In genomic region chr2:202933958-202934357, GRCh38 we compare ENCODE assay signal across 19 cellular contexts. TPM values are rescaled to one million over a fixed set of nuclear protein-coding genes. Genes with fewer than 3 reads are reported as not detected.
DNase-seq lines count a peak whose midpoint lies in the region; TF ChIP-seq lines count a peak whose summit lies in the region.
"Had no signal": no experiment of that assay in that cellular context is flagged by ENCODE, and none has a peak within 500 bp of the region (broad histone marks: within the 10 kb centered on the region; RNA-seq: fewer than 3 reads in every experiment).

No MANE protein-coding gene starts in this region.

- CTCF ChIA-PET in MCF 10A (lab: Yijun Ruan, JAX) (interaction anchor here (1.5 kb wide), 2 partner anchors 9 to 16 kb away, joined by 5 to 8 read pairs; no protein-coding TSS in a partner anchor), mammary epithelial cell (lab: Charles Lee; ENCODE audit: low non-redundant PET) (no interaction called here)

- no peaks in the 10 kb centered on the region for H3K9me3 ChIP-seq in mammary epithelial cell (replicated peaks; ENCODE audit: insufficient read depth, low read length)

- H3K79me2 ChIP-seq in mammary epithelial cell (ENCODE audit: insufficient read depth, low read length), result no peaks in the 10 kb centered on the region

- H3K9me3 Mint-ChIP-seq in MCF 10A (ENCODE audit: unreplicated experiment) (no peaks in the 10 kb centered on the region), chondrocyte (ENCODE audit: low read depth) (no peaks in the 10 kb centered on the region), osteocyte (ENCODE audit: unreplicated experiment) (no peaks in the 10 kb centered on the region)
- H3K9me3 Mint-ChIP-seq: CD8-positive, alpha-beta T cell; GM23338; H9 had no signal

- H3K4me1 ChIP-seq in mammary epithelial cell (ENCODE audit: insufficient read depth, low read length), result peaks cover 14% of the 10 kb centered on the region
- H3K4me1 ChIP-seq: BLaER1 had no signal

- no peaks in the 10 kb centered on the region for H3K36me3 ChIP-seq in mammary epithelial cell (ENCODE audit: insufficient read depth, low read length)

- BruUV-seq in MCF 10A (replicated peaks; lab: Mats Ljungman, UMichigan), result no TSS peak
- no TSS peak for BruUV-seq in mammary epithelial cell (replicated peaks; lab: Mats Ljungman, UMichigan)

- H2AFZ ChIP-seq in mammary epithelial cell (ENCODE audit: low read depth, low read length), result no peak overlapping the region
- H2AFZ ChIP-seq: GM23338 had no signal

- H3K27ac Mint-ChIP-seq in MCF 10A (ENCODE audit: low read depth, unreplicated experiment), result peak overlapping the region; percentile 73
- peak overlapping the region; percentile 87 for H3K27ac Mint-ChIP-seq in chondrocyte (ENCODE audit: unreplicated experiment)
- H3K27ac Mint-ChIP-seq in osteocyte (ENCODE audit: unreplicated experiment), result peak overlapping the region; percentile 83
- H3K27ac Mint-ChIP-seq: B cell; CD8-positive, alpha-beta T cell; GM23338 had no signal

- peaks cover 22% of the 10 kb centered on the region for H3K4me1 Mint-ChIP-seq in MCF 10A (ENCODE audit: insufficient read depth, unreplicated experiment)
- H3K4me1 Mint-ChIP-seq in chondrocyte (ENCODE audit: low read depth), result peaks cover 23% of the 10 kb centered on the region
- peaks cover 24% of the 10 kb centered on the region for H3K4me1 Mint-ChIP-seq in osteocyte (ENCODE audit: unreplicated experiment)
- H3K4me1 Mint-ChIP-seq: B cell, GM23338, H9 had no signal

- dilution Hi-C loops in mammary epithelial cell (cut with HindIII; ENCODE audit: low sequenced_read_pairs), result no loop called here

- 97% methylated on average over 2 of the region's 2 CpGs for WGBS in mammary epithelial cell (ENCODE audit: low coverage, missing lambda C conversion rate)

- H3K27me3 ChIP-seq in mammary epithelial cell (ENCODE audit: insufficient read depth, low read length), result no peaks in the 10 kb centered on the region
- H3K27me3 ChIP-seq: BLaER1 had no signal

- H3K36me3 Mint-ChIP-seq in MCF 10A (ENCODE audit: insufficient read depth, unreplicated experiment) (peaks cover 21% of the 10 kb centered on the region), chondrocyte (ENCODE audit: low read depth) (peaks cover 13% of the 10 kb centered on the region), osteocyte (ENCODE audit: unreplicated experiment) (peaks cover 26% of the 10 kb centered on the region)

- in situ Hi-C loops in mammary epithelial cell (cut with MboI; ENCODE audit: low sequenced_read_pairs in 2 of 2), result no loop called here

- DNase-seq in MCF 10A (ENCODE audit: unreplicated experiment), result no peak
- no peak for DNase-seq in mammary epithelial cell
- no peak for DNase-seq in chondrocyte (ENCODE audit: low spot score)
- no peak for DNase-seq in osteocyte (ENCODE audit: extremely low spot score, unreplicated experiment)
- DNase-seq in activated CD4-positive, alpha-beta T cell treated with anti-CD3 and anti-CD28 coated beads, Interleukin-2, amount 50 U/mL, for 4 hours, result no peak
- no peak for DNase-seq in HT-29 (ENCODE audit: low spot score)
- DNase-seq in COLO668 (lab: John Stamatoyannopoulos, UW; ENCODE audit: unreplicated experiment), result no peak
- DNase-seq: CD4-positive, CD25-positive, alpha-beta regulatory T cell; CD8-positive, alpha-beta T cell; DMS 273 treated with DMSO at 0.1 percent for 48 hours; DMS79; EL; GF-D8; H9 had no signal

- H3K4me3 ChIP-seq in mammary epithelial cell (replicated peaks in 1 of 3; ENCODE audit: insufficient read depth in 1 of 3, low read depth in 2 of 3, low read length in 3 of 3), result no peak overlapping the region
- H3K4me3 ChIP-seq: BLaER1, GM23338 had no signal

- H3K4me2 ChIP-seq in mammary epithelial cell (ENCODE audit: insufficient read depth, low read depth, low read length), result no peak overlapping the region
- H3K4me2 ChIP-seq: BLaER1, GM23338 had no signal

- H3K9ac ChIP-seq in mammary epithelial cell (ENCODE audit: insufficient read depth, low read length), result no peak overlapping the region
- H3K9ac ChIP-seq: BLaER1 had no signal

- H3K4me3 Mint-ChIP-seq in MCF 10A (ENCODE audit: unreplicated experiment), result no peak overlapping the region
- no peak overlapping the region for H3K4me3 Mint-ChIP-seq in chondrocyte (ENCODE audit: unreplicated experiment)
- H3K4me3 Mint-ChIP-seq in osteocyte (ENCODE audit: unreplicated experiment), result no peak overlapping the region
- H3K4me3 Mint-ChIP-seq: B cell; CD4-positive, CD25-positive, alpha-beta regulatory T cell; CD8-positive, alpha-beta T cell; GM23338; H9 had no signal

- H3K27ac ChIP-seq in mammary epithelial cell (ENCODE audit: insufficient read depth, low read depth, low read length), result no peak overlapping the region
- H3K27ac ChIP-seq: 22Rv1, BLaER1, C4-2B had no signal

- intact Hi-C loops in MCF 10A (cut with micrococcal nuclease), result no loop called here
- intact Hi-C loops in mammary epithelial cell (cut with micrococcal nuclease), result no loop called here

- TF ChIP-seq CTCF in MCF 10A (IDR thresholded peaks at IDR 0.05; ENCODE audit: unreplicated experiment), result no peak
- TF ChIP-seq CTCF in mammary epithelial cell (conservative IDR thresholded peaks at IDR 0.05 in 1 of 2, IDR thresholded peaks at IDR 0.05 in 1 of 2; ENCODE audit: extremely low read depth in 1 of 2, insufficient read depth in 1 of 2, low read depth in 1 of 2, low read length in 2 of 2), result no peak
- TF ChIP-seq CTCF in chondrocyte (IDR thresholded peaks at IDR 0.05), result no peak
- no peak for TF ChIP-seq CTCF in osteocyte (IDR thresholded peaks at IDR 0.05)

- H3K27me3 Mint-ChIP-seq in MCF 10A (ENCODE audit: insufficient read depth, unreplicated experiment) (no peaks in the 10 kb centered on the region), chondrocyte (ENCODE audit: low read depth) (no peaks in the 10 kb centered on the region), osteocyte (ENCODE audit: unreplicated experiment) (no peaks in the 10 kb centered on the region)
- H3K27me3 Mint-ChIP-seq: B cell; CD4-positive, CD25-positive, alpha-beta regulatory T cell had no signal

- H4K20me1 ChIP-seq in mammary epithelial cell (ENCODE audit: insufficient read depth, low read length), result no peaks in the 10 kb centered on the region
- H4K20me1 ChIP-seq: BLaER1 had no signal

- POLR2A ChIA-PET in MCF 10A (lab: Yijun Ruan, JAX), result interaction anchor here (1.7 kb wide), 1 partner anchor 9 kb away, joined by 4 read pairs; no protein-coding TSS in a partner anchor

RNA-seq across cellular contexts. Expression of gene CARF, which starts 21.9 kb away (rescaled TPM):
- 6.8 and 8.2 TPM in 2 replicates for total RNA-seq in MCF 10A (2022)
- total RNA-seq in mammary epithelial cell, result 10 to 100 TPM in 1 of 2 donors, 1 to 10 TPM in 1; 6.5 to 13.0 TPM
- polyA plus RNA-seq in mammary epithelial cell, result 3.3 TPM
- polyA minus RNA-seq in mammary epithelial cell, result 7.9 TPM
- 7.8 to 12.2 TPM (median 8.4 TPM) in 3 replicates for total RNA-seq in chondrocyte
- 16.6 and 17.0 TPM in 2 replicates for total RNA-seq in osteocyte
- total RNA-seq in HT-29 (2014; rRNA removed; shearing (Covaris generic)), result 0.37 and 5.2 TPM in 2 replicates

RNA-seq across cellular contexts. Expression of gene WDR12, which starts 22.5 kb away (rescaled TPM):
- total RNA-seq in MCF 10A (2022) (141 and 146 TPM in 2 replicates), mammary epithelial cell (10 to 100 TPM; 31.2 to 86.9 TPM), chondrocyte (28.5 to 52.6 TPM (median 32.0 TPM) in 3 replicates), osteocyte (47.9 and 49.3 TPM in 2 replicates)
- polyA plus RNA-seq in mammary epithelial cell, result 33.1 TPM
- polyA minus RNA-seq in mammary epithelial cell, result 12.9 TPM
- total RNA-seq in HT-29 (2014; rRNA removed; shearing (Covaris generic)), result 25.2 and 27.3 TPM in 2 replicates
